2 cellular contexts compared by ENCODE assay signal in genomic region chr2:70360661-70361316, GRCh38.
TF ChIP-seq lines count a peak whose summit lies in the region.

No MANE protein-coding gene starts in this region.

TF ChIP-seq in HCT116, 20 proteins besides CTCF, POLR2A, EP300 and RAD21:
- TF ChIP-seq MAX (IDR thresholded peaks at IDR 0.05), result no peak
- no peak for TF ChIP-seq SIN3A (IDR thresholded peaks at IDR 0.05; ENCODE audit: low read depth)
- no peak for TF ChIP-seq ZFX (IDR thresholded peaks at IDR 0.05)
- TF ChIP-seq CEBPB (IDR thresholded peaks at IDR 0.05; ENCODE audit: low read depth), result no peak
- TF ChIP-seq FOSL1 (IDR thresholded peaks at IDR 0.05; ENCODE audit: low read depth), result no peak
- no peak for TF ChIP-seq TCF7L2 (IDR thresholded peaks at IDR 0.05; ENCODE audit: borderline replicate concordance, extremely low read depth, insufficient read depth, insufficient read length)
- TF ChIP-seq POLR2AphosphoS5 (IDR thresholded peaks at IDR 0.05; ENCODE audit: low read depth, low read length), result no peak
- no peak for TF ChIP-seq ATF3 (IDR thresholded peaks at IDR 0.05)
- TF ChIP-seq CBX3 (IDR thresholded peaks at IDR 0.05; ENCODE audit: low read depth), result no peak

TF ChIP-seq in endothelial cell of umbilical vein, 7 proteins besides CTCF, POLR2A, EP300 and RAD21:
- peak; percentile 25 for TF ChIP-seq GATA2 (IDR thresholded peaks at IDR 0.05; ENCODE audit: insufficient read depth, insufficient read length, low read depth, low read length)
- TF ChIP-seq POLR2AphosphoS5 (IDR thresholded peaks at IDR 0.05; ENCODE audit: insufficient read depth, low read depth, low read length), result no peak
